Comparison of ENCODE assay signal across 16 cellular contexts in the genomic region with DNA sequence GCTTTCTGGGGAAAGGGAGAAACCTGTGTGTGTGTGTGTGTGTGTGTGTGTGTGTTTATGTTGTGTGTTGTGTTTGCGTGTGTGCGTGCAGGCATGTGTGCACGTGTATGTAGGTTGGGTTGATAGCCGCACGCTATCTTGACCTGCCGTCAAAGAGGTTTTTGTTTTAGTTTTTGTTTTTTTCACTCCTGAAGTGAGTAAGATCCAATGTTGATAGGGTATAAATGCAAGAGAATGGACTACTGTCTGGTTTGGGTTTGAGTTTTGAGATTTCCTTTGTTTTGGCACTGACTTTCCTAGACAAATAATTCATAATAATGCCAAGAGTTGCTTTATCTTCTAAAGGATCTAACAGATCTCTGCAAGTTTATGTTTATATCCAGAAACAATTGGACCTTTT. TPM values are rescaled to one million over a fixed set of nuclear protein-coding genes. Genes with fewer than 3 reads are reported as not detected.
DNase-seq lines count a peak whose midpoint lies in the region; ATAC-seq and TF ChIP-seq lines count a peak whose summit lies in the region.
"Had no signal": no experiment of that assay in that cellular context is flagged by ENCODE, and none has a peak within 500 bp of the region (broad histone marks: within the 10 kb centered on the region; RNA-seq: fewer than 3 reads in every experiment).

No MANE protein-coding gene starts in this region.

- peak; percentile 92 for DNase-seq in SK-MEL-5 (ENCODE audit: low read depth, low spot score)
- DNase-seq in foreskin melanocyte: peak; percentile 95
- no peak for DNase-seq in D341Med (ENCODE audit: low spot score)
- no peak for DNase-seq in NCI-H1092 treated with DMSO at 0.1 percent for 48 hours (lab: John Stamatoyannopoulos, UW)
- no peak for DNase-seq in suprapubic skin (ENCODE audit: low spot score in 2 of 2)
- DNase-seq: Caco-2; CD8-positive, alpha-beta T cell; GM23248; H7 had no signal

- in situ Hi-C loops in SK-MEL-5 (cut with HindIII; ENCODE audit: low pct_unique_long_range_greater_than_20kb, low sequenced_read_pairs): no loop called here

- peak overlapping the region; percentile 31 for H3K4me3 ChIP-seq in neuron (ENCODE audit: low read length)
- H3K4me3 ChIP-seq in suprapubic skin: no peak overlapping the region
- H3K4me3 ChIP-seq: GM12878, GM23248 had no signal

- no peak for TF ChIP-seq CTCF in suprapubic skin (IDR thresholded peaks at IDR 0.05)

- H3K36me3 ChIP-seq in neuron (ENCODE audit: insufficient read depth, low read length) (no peaks in the 10 kb centered on the region), suprapubic skin (no peaks in the 10 kb centered on the region)

- TF ChIP-seq POLR2A in suprapubic skin (IDR thresholded peaks at IDR 0.05): no peak

- H3K9me3 ChIP-seq in neuron (ENCODE audit: low read length): no peaks in the 10 kb centered on the region
- no peaks in the 10 kb centered on the region for H3K9me3 ChIP-seq in suprapubic skin
- H3K9me3 ChIP-seq: Caco-2 had no signal

- ATAC-seq in HG03342 (IDR thresholded peaks at IDR 0.05; ENCODE audit: unreplicated experiment): no peak
- ATAC-seq: CD8-positive, alpha-beta T cell; GM12878; HepG2 had no signal

- no peak overlapping the region for H3K27ac ChIP-seq in suprapubic skin
- H3K27ac ChIP-seq: GM23248 had no signal

- peaks cover 12% of the 10 kb centered on the region for H3K4me1 ChIP-seq in neuron (ENCODE audit: insufficient read depth, low read length)
- H3K4me1 ChIP-seq in suprapubic skin: no peaks in the 10 kb centered on the region
- H3K4me1 ChIP-seq: Caco-2 had no signal

- H3K27me3 ChIP-seq in neuron (ENCODE audit: insufficient read depth, low read length): no peaks in the 10 kb centered on the region
- H3K27me3 ChIP-seq in suprapubic skin: no peaks in the 10 kb centered on the region

- peak overlapping the region; percentile 49 for H2AFZ ChIP-seq in neuron (ENCODE audit: low read depth, low read length)
- H2AFZ ChIP-seq: GM23248 had no signal

- WGBS in suprapubic skin: 89% methylated on average over 6 of the region's 6 CpGs

- TF ChIP-seq EP300 in suprapubic skin (IDR thresholded peaks at IDR 0.05): no peak

RNA-seq across cellular contexts. Expression of gene POU6F2, which starts 27.8 kb away (rescaled TPM):
- total RNA-seq in SK-MEL-5 (2014; rRNA removed; shearing (Covaris generic)): 0.08 and 0.24 TPM in 2 replicates
- 0.11 and 0.20 TPM in 2 replicates for polyA plus RNA-seq in SK-MEL-5 (2015; cell fraction: cytosol; rRNA removed)
- polyA plus RNA-seq in SK-MEL-5 (2015; cell fraction: nucleus; rRNA removed): 0.11 and 4.4 TPM in 2 replicates
- total RNA-seq in suprapubic skin: not detected
- total RNA-seq: A673; CD8-positive, alpha-beta T cell; GM12878; GM23248; HepG2 had no signal
- polyA plus RNA-seq: BJ, CD14-positive monocyte, GM23248, HepG2 had no signal

Comparison
In these comparisons a context has a peak if more than half of its experiments do, and no peak if none do; other contexts are left out.
1. DNase-seq: peak in SK-MEL-5 (single experiment) and foreskin melanocyte (single experiment); none in D341Med (single experiment), NCI-H1092 treated with DMSO at 0.1 percent for 48 hours (single experiment) and suprapubic skin (0 of 2).